29 cellular contexts compared by ENCODE assay signal in genomic region chr17:20989991-20990855, GRCh38. TPM values are rescaled to one million over a fixed set of nuclear protein-coding genes. Genes with fewer than 3 reads are reported as not detected.
DNase-seq lines count a peak whose midpoint lies in the region; ATAC-seq and TF ChIP-seq lines count a peak whose summit lies in the region.
"Had no signal": no experiment of that assay in that cellular context is flagged by ENCODE, and none has a peak within 500 bp of the region (broad histone marks: within the 10 kb centered on the region; RNA-seq: fewer than 3 reads in every experiment).

No MANE protein-coding gene starts in this region.

- no peak overlapping the region for H3K4me3 Mint-ChIP-seq in CD4-positive, CD25-positive, alpha-beta regulatory T cell
- H3K4me3 Mint-ChIP-seq in H9 (no peak overlapping the region), endodermal cell (no peak overlapping the region)
- H3K4me3 Mint-ChIP-seq: activated CD4-positive, alpha-beta T cell treated with anti-CD3 and anti-CD28 coated beads for 36 hours; activated CD8-positive, alpha-beta T cell treated with anti-CD3 and anti-CD28 coated beads for 36 hours; activated naive CD8-positive, alpha-beta T cell treated with anti-CD3 and anti-CD28 coated beads, Interleukin-2, amount 10 ng/mL, durations not matched to agents 7 days and 5 days; effector memory CD8-positive, alpha-beta T cell; IgD-negative memory B cell; naive thymus-derived CD4-positive, alpha-beta T cell; T-helper 2 cell treated with Interferon-gamma antibody and Interleukin-4, amounts not matched to agents 5 μg/mL and 100 μg/mL, for 36 hours had no signal

- H3K23ac ChIP-seq in H9 (ENCODE audit: insufficient read length, low read depth, low read length): no peak overlapping the region
- H3K23ac ChIP-seq in neuronal stem cell (ENCODE audit: low read depth, low read length, poor library complexity): no peak overlapping the region

- no peak overlapping the region for H4K91ac ChIP-seq in H9 (ENCODE audit: insufficient read length, low read depth, low read length)
- H4K91ac ChIP-seq in neuronal stem cell (ENCODE audit: low read depth, low read length, poor library complexity): no peak overlapping the region

- no peak overlapping the region for H3T11ph ChIP-seq in H9 (ENCODE audit: low read length)

- H3K79me1 ChIP-seq in H9 (ENCODE audit: insufficient read depth, low read depth, low read length, poor library complexity, severe bottlenecking): no peaks in the 10 kb centered on the region
- no peaks in the 10 kb centered on the region for H3K79me1 ChIP-seq in neuronal stem cell (ENCODE audit: low read depth, low read length)

- H2BK15ac ChIP-seq in H9 (ENCODE audit: low read depth, low read length) (no peak overlapping the region), neuronal stem cell (ENCODE audit: low read length) (no peak overlapping the region)

- H3K4me3 ChIP-seq in CD4-positive, CD25-positive, alpha-beta regulatory T cell (ENCODE audit: low read depth, low read length): no peak overlapping the region
- H3K4me3 ChIP-seq in endodermal cell (ENCODE audit: low read length): no peak overlapping the region
- no peak overlapping the region for H3K4me3 ChIP-seq in neuronal stem cell (ENCODE audit: low read length in 2 of 2)
- H3K4me3 ChIP-seq: BLaER1 treated with 17β-estradiol and CSF1 and Interleukin-3, amounts not matched to agents 10 nM and 100 nM; colonic mucosa; GM12878; left ventricle myocardium inferior had no signal

- no peak overlapping the region for H3K4ac ChIP-seq in H9 (ENCODE audit: low read depth, low read length)
- H3K4ac ChIP-seq in neuronal stem cell (ENCODE audit: low read length): no peak overlapping the region

- peaks cover 0 to 7% (median 1%) of the 10 kb centered on the region in 4 donors for H3K4me1 Mint-ChIP-seq in CD4-positive, CD25-positive, alpha-beta regulatory T cell
- H3K4me1 Mint-ChIP-seq in H9 (peaks cover 8 to 17% of the 10 kb centered on the region in 2 experiments), endodermal cell (peaks cover 9% of the 10 kb centered on the region)
- H3K4me1 Mint-ChIP-seq: activated naive CD8-positive, alpha-beta T cell treated with anti-CD3 and anti-CD28 coated beads, Interleukin-2, amount 10 ng/mL, durations not matched to agents 7 days and 5 days had no signal

- peak overlapping the region in 2 of 3 donors; percentile 28 to 38 for H3K27ac Mint-ChIP-seq in CD4-positive, CD25-positive, alpha-beta regulatory T cell
- peak overlapping the region in 2 of 3 experiments; percentile 2 to 56; a peak in 4 of 7 replicates for H3K27ac Mint-ChIP-seq in H9
- no peak overlapping the region for H3K27ac Mint-ChIP-seq in endodermal cell
- H3K27ac Mint-ChIP-seq: activated CD4-positive, alpha-beta T cell treated with anti-CD3 and anti-CD28 coated beads for 36 hours; activated CD8-positive, alpha-beta T cell treated with anti-CD3 and anti-CD28 coated beads for 36 hours; activated naive CD8-positive, alpha-beta T cell treated with anti-CD3 and anti-CD28 coated beads, Interleukin-2, amount 10 ng/mL, durations not matched to agents 7 days and 5 days; T-helper 2 cell treated with Interferon-gamma antibody and Interleukin-4, amounts not matched to agents 5 μg/mL and 100 μg/mL, for 36 hours had no signal

- H3K9me3 ChIP-seq in CD4-positive, CD25-positive, alpha-beta regulatory T cell (ENCODE audit: control insufficient read depth in 2 of 2, low read length in 2 of 2): no peaks in the 10 kb centered on the region
- H3K9me3 ChIP-seq in H9 (ENCODE audit: control insufficient read depth, low read depth, low read length) (no peaks in the 10 kb centered on the region), endodermal cell (ENCODE audit: control insufficient read depth, low read length) (no peaks in the 10 kb centered on the region), neuronal stem cell (replicated peaks in 1 of 2; ENCODE audit: control insufficient read depth in 2 of 2, insufficient read depth in 1 of 2, low read depth in 1 of 2, low read length in 2 of 2) (no peaks in the 10 kb centered on the region)
- H3K9me3 ChIP-seq: BLaER1 treated with 17β-estradiol and CSF1 and Interleukin-3, amounts not matched to agents 10 nM and 100 nM; colonic mucosa; left ventricle myocardium inferior had no signal

- no peak for ATAC-seq in CD4-positive, CD25-positive, alpha-beta regulatory T cell (ENCODE audit: low read depth in 2 of 2)
- ATAC-seq: activated CD4-positive, alpha-beta T cell treated with anti-CD3 and anti-CD28 coated beads for 36 hours; activated CD8-positive, alpha-beta T cell treated with anti-CD3 and anti-CD28 coated beads for 36 hours; effector memory CD8-positive, alpha-beta T cell; GM12878; naive thymus-derived CD4-positive, alpha-beta T cell; right cardiac atrium had no signal

- H3K9ac ChIP-seq in H9 (ENCODE audit: extremely low read depth, insufficient read length, low read length) (no peak overlapping the region), endodermal cell (ENCODE audit: extremely low read depth, low read length, poor library complexity, severe bottlenecking) (no peak overlapping the region), neuronal stem cell (ENCODE audit: low read depth, low read length, poor library complexity) (no peak overlapping the region)
- H3K9ac ChIP-seq: BLaER1 treated with 17β-estradiol and CSF1 and Interleukin-3, amounts not matched to agents 10 nM and 100 nM had no signal

- no peaks in the 10 kb centered on the region for H3K23me2 ChIP-seq in H9 (ENCODE audit: insufficient read length, low read depth, low read length, poor library complexity, severe bottlenecking)

- H4K5ac ChIP-seq in H9 (ENCODE audit: insufficient read length, low read depth, low read length): no peak overlapping the region

- H3K9me3 Mint-ChIP-seq in CD4-positive, CD25-positive, alpha-beta regulatory T cell: no peaks in the 10 kb centered on the region
- H3K9me3 Mint-ChIP-seq in H9 (peaks cover 0 to 4% of the 10 kb centered on the region in 2 experiments; a peak in 3 of 5 replicates), endodermal cell (peaks cover 12% of the 10 kb centered on the region)
- H3K9me3 Mint-ChIP-seq: activated CD8-positive, alpha-beta T cell treated with anti-CD3 and anti-CD28 coated beads for 36 hours; activated naive CD8-positive, alpha-beta T cell treated with anti-CD3 and anti-CD28 coated beads, Interleukin-2, amount 10 ng/mL, durations not matched to agents 7 days and 5 days; effector memory CD8-positive, alpha-beta T cell; IgD-negative memory B cell; naive thymus-derived CD4-positive, alpha-beta T cell; T-helper 2 cell treated with Interferon-gamma antibody and Interleukin-4, amounts not matched to agents 5 μg/mL and 100 μg/mL, for 36 hours had no signal

- H2BK20ac ChIP-seq in H9 (ENCODE audit: low read depth, low read length, poor library complexity, severe bottlenecking): no peak overlapping the region

- no peak for TF ChIP-seq CTCF in H9 (conservative IDR thresholded peaks at IDR 0.05)
- no peak for TF ChIP-seq CTCF in endodermal cell (conservative IDR thresholded peaks at IDR 0.05)

- no peaks in the 10 kb centered on the region for H3K36me3 Mint-ChIP-seq in CD4-positive, CD25-positive, alpha-beta regulatory T cell
- H3K36me3 Mint-ChIP-seq in H9 (ENCODE audit: insufficient read depth in 1 of 3, low read depth in 3 of 3): peaks cover 9 to 14% (median 13%) of the 10 kb centered on the region in 3 experiments; a peak in 6 of 7 replicates
- H3K36me3 Mint-ChIP-seq in endodermal cell (ENCODE audit: low read depth): peaks cover 7% of the 10 kb centered on the region
- H3K36me3 Mint-ChIP-seq: activated naive CD8-positive, alpha-beta T cell treated with anti-CD3 and anti-CD28 coated beads, Interleukin-2, amount 10 ng/mL, durations not matched to agents 7 days and 5 days; IgD-negative memory B cell; naive thymus-derived CD4-positive, alpha-beta T cell had no signal

- H2BK12ac ChIP-seq in H9 (ENCODE audit: insufficient read length, low read depth, low read length) (no peak overlapping the region), neuronal stem cell (ENCODE audit: low read length) (no peak overlapping the region)

- H3K18ac ChIP-seq in H9 (ENCODE audit: insufficient read length, low read depth, low read length): no peak overlapping the region
- no peak overlapping the region for H3K18ac ChIP-seq in neuronal stem cell (ENCODE audit: low read length)

- H3K27me3 ChIP-seq in CD4-positive, CD25-positive, alpha-beta regulatory T cell (ENCODE audit: control insufficient read depth, insufficient read depth, low read length): no peaks in the 10 kb centered on the region
- H3K27me3 ChIP-seq in H9 (ENCODE audit: insufficient read depth, low read length) (no peaks in the 10 kb centered on the region), endodermal cell (ENCODE audit: control insufficient read depth, insufficient read depth, low read length, poor library complexity, severe bottlenecking) (no peaks in the 10 kb centered on the region), neuronal stem cell (ENCODE audit: control insufficient read depth in 3 of 3, insufficient read depth in 3 of 3, low read depth in 1 of 3, low read length in 3 of 3) (no peaks in the 10 kb centered on the region)
- H3K27me3 ChIP-seq: BLaER1 treated with 17β-estradiol and CSF1 and Interleukin-3, amounts not matched to agents 10 nM and 100 nM; colonic mucosa had no signal

- H4K20me1 ChIP-seq in H9 (ENCODE audit: control insufficient read depth, insufficient read depth, insufficient read length): no peaks in the 10 kb centered on the region

- no peak overlapping the region for H3K56ac ChIP-seq in H9 (ENCODE audit: insufficient read length, low read depth, low read length)

- H3K4me2 ChIP-seq in H9 (ENCODE audit: insufficient read depth, insufficient read length, low read length): no peak overlapping the region
- H3K4me2 ChIP-seq in neuronal stem cell (ENCODE audit: insufficient read depth, low read length, poor library complexity, severe bottlenecking): no peak overlapping the region
- H3K4me2 ChIP-seq: BLaER1 treated with 17β-estradiol and CSF1 and Interleukin-3, amounts not matched to agents 10 nM and 100 nM had no signal

- H2BK5ac ChIP-seq in H9 (ENCODE audit: insufficient read length, low read length) (no peak overlapping the region), neuronal stem cell (ENCODE audit: low read length) (no peak overlapping the region)

- H4K8ac ChIP-seq in H9 (replicated peaks; ENCODE audit: insufficient read length, low read depth, low read length): no peak overlapping the region
- H4K8ac ChIP-seq in neuronal stem cell (ENCODE audit: low read depth, low read length): no peak overlapping the region

- no peaks in the 10 kb centered on the region for H3K4me1 ChIP-seq in CD4-positive, CD25-positive, alpha-beta regulatory T cell (ENCODE audit: control insufficient read depth, insufficient read depth, low read length, poor library complexity, severe bottlenecking)
- H3K4me1 ChIP-seq in H9 (ENCODE audit: insufficient read depth, low read length) (peaks cover 2% of the 10 kb centered on the region; the same call in 1 of the 2 replicates), endodermal cell (ENCODE audit: control insufficient read depth, insufficient read depth, low read length) (no peaks in the 10 kb centered on the region), neuronal stem cell (ENCODE audit: control insufficient read depth in 2 of 2, insufficient read depth in 1 of 2, low read depth in 1 of 2, low read length in 2 of 2) (peaks cover 6 to 14% of the 10 kb centered on the region in 2 donors)
- H3K4me1 ChIP-seq: colonic mucosa had no signal

- H3K14ac ChIP-seq in H9 (ENCODE audit: insufficient read depth, low read length) (no peak overlapping the region; the same call in 1 of the 2 replicates), neuronal stem cell (ENCODE audit: low read length) (peak overlapping the region; percentile 27)

- no peak overlapping the region for H2BK120ac ChIP-seq in H9 (ENCODE audit: low read depth, low read length, poor library complexity, severe bottlenecking)
- no peak overlapping the region for H2BK120ac ChIP-seq in neuronal stem cell (ENCODE audit: low read depth, low read length)

- H3K79me2 ChIP-seq in H9 (ENCODE audit: insufficient read depth, low read length): no peaks in the 10 kb centered on the region

- WGBS in H9 (ENCODE audit: extremely low coverage, insufficient read length, low lambda C conversion rate): no CpG with 5 or more reads among the region's 6 CpGs
- WGBS in endodermal cell (ENCODE audit: insufficient coverage in 1 of 2, insufficient read length in 1 of 2), 2 experiments: 87 to 93% methylated on average over 6 of the region's 6 CpGs
- no CpG with 5 or more reads among the region's 6 CpGs for WGBS in neuronal stem cell (ENCODE audit: extremely low coverage in 2 of 2, insufficient read length in 2 of 2, insufficient replicate concordance in 1 of 2), 2 donors

- no peaks in the 10 kb centered on the region for H3K36me3 ChIP-seq in CD4-positive, CD25-positive, alpha-beta regulatory T cell (ENCODE audit: control insufficient read depth, insufficient read depth, low read length)
- no peaks in the 10 kb centered on the region for H3K36me3 ChIP-seq in endodermal cell (ENCODE audit: control insufficient read depth, insufficient read depth, low read length)
- H3K36me3 ChIP-seq in neuronal stem cell (replicated peaks in 1 of 2; ENCODE audit: control insufficient read depth in 2 of 2, insufficient read depth in 2 of 2, low read length in 2 of 2): peaks cover 5 to 37% of the 10 kb centered on the region in 2 donors
- H3K36me3 ChIP-seq: BLaER1 treated with 17β-estradiol and CSF1 and Interleukin-3, amounts not matched to agents 10 nM and 100 nM; colonic mucosa; left ventricle myocardium inferior had no signal

- no peak for DNase-seq in CD4-positive, CD25-positive, alpha-beta regulatory T cell
- DNase-seq in H9 (no peak), endodermal cell (peak; percentile 47), neuronal stem cell (ENCODE audit: low spot score) (no peak), HK-2 (ENCODE audit: unreplicated experiment) (no peak), dermis blood vessel endothelial cell (no peak), HPDE6-E6E7 (ENCODE audit: extremely low spot score) (no peak)
- DNase-seq: activated CD4-positive, alpha-beta T cell treated with anti-CD3 and anti-CD28 coated beads for 36 hours; activated CD8-positive, alpha-beta T cell treated with anti-CD3 and anti-CD28 coated beads for 36 hours; activated naive CD8-positive, alpha-beta T cell treated with anti-CD3 and anti-CD28 coated beads, Interleukin-2, amount 10 ng/mL, durations not matched to agents 7 days and 5 days; colonic mucosa; COR-L47; effector memory CD8-positive, alpha-beta T cell; glutamatergic neuron; HCEC 1CT; islet precursor cell; left ventricle myocardium inferior; naive thymus-derived CD4-positive, alpha-beta T cell; NCI-H146; NCI-H2107; right cardiac atrium; SIG-M5; stimulated activated CD4-positive, alpha-beta T cell treated with anti-CD3 and anti-CD28 coated beads, Interleukin-12 subunit alpha, Interleukin-12 subunit beta, amount 100 ng/mL, for 4 hours; stimulated activated CD4-positive, alpha-beta T cell treated with anti-CD3 and anti-CD28 coated beads, Interleukin-2, amount 100 ng/mL, for 48 hours; trophoblast cell had no signal

- no peak overlapping the region for H3K27ac ChIP-seq in CD4-positive, CD25-positive, alpha-beta regulatory T cell (ENCODE audit: insufficient read depth, low read length, poor library complexity, severe bottlenecking)
- H3K27ac ChIP-seq in H9 (ENCODE audit: insufficient read length, low read depth, low read length) (no peak overlapping the region), endodermal cell (ENCODE audit: low read depth, low read length) (no peak overlapping the region), neuronal stem cell (replicated peaks; ENCODE audit: low read length) (no peak overlapping the region)
- H3K27ac ChIP-seq: BLaER1 treated with 17β-estradiol and CSF1 and Interleukin-3, amounts not matched to agents 10 nM and 100 nM; colonic mucosa; left ventricle myocardium inferior had no signal

- H2AK5ac ChIP-seq in H9 (ENCODE audit: insufficient read length, low read length): no peak overlapping the region
- H2AK5ac ChIP-seq in neuronal stem cell (ENCODE audit: low read depth, low read length): no peak overlapping the region

- no peaks in the 10 kb centered on the region for H3K27me3 Mint-ChIP-seq in CD4-positive, CD25-positive, alpha-beta regulatory T cell
- H3K27me3 Mint-ChIP-seq in H9 (ENCODE audit: low read depth) (no peaks in the 10 kb centered on the region; the same call in 1 of the 2 replicates), endodermal cell (ENCODE audit: insufficient read depth) (no peaks in the 10 kb centered on the region)
- H3K27me3 Mint-ChIP-seq: activated CD4-positive, alpha-beta T cell treated with anti-CD3 and anti-CD28 coated beads for 36 hours; activated CD8-positive, alpha-beta T cell treated with anti-CD3 and anti-CD28 coated beads for 36 hours; activated naive CD8-positive, alpha-beta T cell treated with anti-CD3 and anti-CD28 coated beads, Interleukin-2, amount 10 ng/mL, durations not matched to agents 7 days and 5 days; effector memory CD8-positive, alpha-beta T cell; IgD-negative memory B cell; naive thymus-derived CD4-positive, alpha-beta T cell had no signal

- H2AFZ ChIP-seq in H9 (ENCODE audit: low read length) (no peak overlapping the region), neuronal stem cell (ENCODE audit: low read length) (no peak overlapping the region)

RNA-seq across cellular contexts. Expression of gene USP22, which starts 52.6 kb away (rescaled TPM):
- 152 TPM for total RNA-seq in CD4-positive, CD25-positive, alpha-beta regulatory T cell
- polyA plus RNA-seq in CD4-positive, CD25-positive, alpha-beta regulatory T cell: 10 to 100 TPM; 32.1 to 39.8 (median 37.9) TPM
- total RNA-seq in H9 (2021): 345 and 351 TPM in 2 replicates
- total RNA-seq in endodermal cell: 100 to 1,000 TPM; 379 to 396 TPM
- 222 TPM for polyA plus RNA-seq in endodermal cell (2013, experiment 1 of 2)
- polyA plus RNA-seq in endodermal cell (2013, experiment 2 of 2): 219 TPM
- polyA plus RNA-seq in neuronal stem cell (2013, experiment 1 of 2): 144 TPM
- polyA plus RNA-seq in neuronal stem cell (2013, experiment 2 of 2): 140 TPM
- total RNA-seq in dermis blood vessel endothelial cell: 342 TPM in 2 replicates
